ENCODE assay signal across 11 cellular contexts in the genomic region with DNA sequence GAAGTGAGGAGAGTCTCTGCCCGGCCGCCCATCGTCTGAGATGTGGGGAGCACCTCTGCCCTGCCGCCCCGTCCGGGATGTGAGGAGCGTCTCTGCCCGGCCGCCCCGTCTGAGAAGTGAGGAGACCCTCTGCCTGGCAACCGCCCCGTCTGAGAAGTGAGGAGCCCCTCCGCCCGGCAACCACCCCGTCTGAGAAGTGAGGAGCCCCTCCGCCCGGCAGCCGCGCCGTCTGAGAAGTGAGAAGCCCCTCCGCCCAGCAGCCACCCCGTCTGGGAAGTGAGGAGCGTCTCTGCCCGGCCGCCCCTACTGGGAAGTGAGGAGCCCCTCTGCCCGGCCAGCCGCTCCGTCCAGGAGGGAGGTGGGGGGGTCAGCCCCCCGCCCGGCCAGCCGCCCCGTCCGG. TPM values are rescaled to one million over a fixed set of nuclear protein-coding genes. Genes with fewer than 3 reads are reported as not detected.
"Had no signal": no experiment of that assay in that cellular context is flagged by ENCODE, and none has a peak within 500 bp of the region (broad histone marks: within the 10 kb centered on the region; RNA-seq: fewer than 3 reads in every experiment).

No MANE protein-coding gene starts in this region.

RNA-seq across cellular contexts. Expression of a gene that starts 55.2 kb away (rescaled TPM):
- total RNA-seq: stomach, subcutaneous adipose tissue, suprapubic skin, thoracic aorta, thyroid gland, transverse colon, upper lobe of right lung, ureter, urinary bladder, uterus, vagina had no signal
- polyA plus RNA-seq: stomach, urinary bladder had no signal
